Comparison of ENCODE assay signal across 24 cellular contexts in the genomic region with DNA sequence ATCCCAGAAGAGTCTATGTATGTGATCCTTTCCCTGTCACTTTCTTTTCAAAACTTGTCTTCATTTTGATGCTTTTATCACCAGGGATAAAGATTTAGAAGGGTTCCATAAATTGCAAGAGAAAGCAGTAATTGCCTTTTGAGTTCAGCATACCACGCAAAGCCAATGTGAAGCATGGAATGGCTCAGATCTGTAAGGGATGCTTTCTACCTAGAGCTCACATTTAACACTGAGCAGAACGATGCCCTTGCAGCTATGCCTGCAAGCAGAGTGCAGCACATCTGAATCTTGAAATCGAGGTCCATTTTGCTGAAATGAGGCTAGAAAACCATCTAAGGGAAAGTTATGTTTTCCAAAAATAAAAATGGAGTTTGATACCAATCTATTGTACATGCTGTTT.
"Had no signal": no experiment of that assay in that cellular context is flagged by ENCODE, and none has a peak within 500 bp of the region (broad histone marks: within the 10 kb centered on the region; RNA-seq: fewer than 3 reads in every experiment).

No MANE protein-coding gene starts in this region.

- ATAC-seq: activated CD8-positive, alpha-beta memory T cell treated with anti-CD3 and anti-CD28 coated beads, Interleukin-2, amount 10 ng/mL, durations not matched to agents 7 days and 5 days; activated CD8-positive, alpha-beta T cell treated with anti-CD3 and anti-CD28 coated beads, Interleukin-2, amount 10 ng/mL, durations not matched to agents 7 days and 5 days; activated naive CD4-positive, alpha-beta T cell treated with anti-CD3 and anti-CD28 coated beads, Interleukin-2, amount 50 U/mL, for 72 hours; esophagus mucosa; naive thymus-derived CD8-positive, alpha-beta T cell; stimulated activated effector memory CD8-positive, alpha-beta T cell treated with anti-CD3 and anti-CD28 coated beads, Interleukin-12 subunit alpha, Interleukin-12 subunit beta, amount 100 ng/mL, for 72 hours; upper lobe of right lung had no signal

- DNase-seq: activated B cell treated with CpG ODN at 0.5 μM for 24 hours; activated CD8-positive, alpha-beta memory T cell treated with anti-CD3 and anti-CD28 coated beads, Interleukin-2, amount 10 ng/mL, durations not matched to agents 7 days and 5 days; activated CD8-positive, alpha-beta T cell treated with anti-CD3 and anti-CD28 coated beads, Interleukin-2, amount 10 ng/mL, durations not matched to agents 7 days and 5 days; activated naive CD4-positive, alpha-beta T cell; activated T-cell treated with anti-CD3 and anti-CD28 coated beads, Interleukin-2, amount 50 U/mL, for 48 hours; cortex of kidney; foreskin fibroblast; heart left ventricle; hypothalamus; immature natural killer cell; kidney; left colon; midbrain; naive thymus-derived CD8-positive, alpha-beta T cell; posterior cingulate gyrus; sigmoid colon; small intestine; stimulated activated CD4-positive, alpha-beta T cell treated with anti-CD3 and anti-CD28 coated beads, Interleukin-4, amount 100 ng/mL, for 24 hours; T-helper 1 cell; thyroid gland; upper lobe of right lung had no signal

- H3K4me1 ChIP-seq: thyroid gland, upper lobe of right lung had no signal

- H3K4me3 ChIP-seq: heart left ventricle, sigmoid colon, thyroid gland, upper lobe of right lung had no signal

- H3K9me3 ChIP-seq: heart left ventricle, sigmoid colon, thyroid gland, upper lobe of right lung had no signal

- H3K27ac ChIP-seq: heart left ventricle, thyroid gland, upper lobe of right lung had no signal

- H3K27me3 ChIP-seq: heart left ventricle, sigmoid colon, thyroid gland, upper lobe of right lung had no signal

- H3K36me3 ChIP-seq: heart left ventricle, sigmoid colon, thyroid gland, upper lobe of right lung had no signal
